Comparison of ENCODE assay signal across 8 cellular contexts in genomic region chr4:74623041-74623440, GRCh38.
DNase-seq lines count a peak whose midpoint lies in the region; ATAC-seq, FAIRE-seq and TF ChIP-seq lines count a peak whose summit lies in the region.

No MANE protein-coding gene starts in this region.

- peak; percentile 36 for TF ChIP-seq CTCF in RWPE1 (conservative IDR thresholded peaks at IDR 0.05; ENCODE audit: low read depth)
- peak; percentile 57 for TF ChIP-seq CTCF in fibroblast of villous mesenchyme (IDR thresholded peaks at IDR 0.05; ENCODE audit: insufficient read depth, low read depth, low read length)

- no peaks in the 10 kb centered on the region for H3K36me3 Mint-ChIP-seq in stimulated activated effector memory CD8-positive, alpha-beta T cell treated with anti-CD3 and anti-CD28 coated beads, Interleukin-12 subunit alpha, Interleukin-12 subunit beta, amount 100 ng/mL, for 72 hours

- peaks cover 3 to 5% of the 10 kb centered on the region in 2 donors for H3K4me1 ChIP-seq in small intestine (ENCODE audit: control insufficient read depth in 2 of 2, insufficient read depth in 1 of 2, low read depth in 1 of 2, low read length in 1 of 2)

- H3K27ac ChIP-seq in RWPE1 (no peak overlapping the region), small intestine (ENCODE audit: low read depth in 1 of 2, low read length in 1 of 2) (no peak overlapping the region)

- POLR2A ChIA-PET in RWPE1 (lab: Yijun Ruan, JAX; ENCODE audit: low non-redundant PET), result no interaction called here

- FAIRE-seq in small intestine (lab: Jason Lieb, UNC), result no peak

- 11 to 42% (median 17%) methylated on average over 3 of the region's 3 CpGs for WGBS in small intestine, 3 donors

- peak; percentile 65 for ATAC-seq in GM19372 (IDR thresholded peaks at IDR 0.05; ENCODE audit: low read depth, unreplicated experiment)
- ATAC-seq in stimulated activated effector memory CD8-positive, alpha-beta T cell treated with anti-CD3 and anti-CD28 coated beads, Interleukin-12 subunit alpha, Interleukin-12 subunit beta, amount 100 ng/mL, for 72 hours, result no peak

- H3K4me1 Mint-ChIP-seq in stimulated activated effector memory CD8-positive, alpha-beta T cell treated with anti-CD3 and anti-CD28 coated beads, Interleukin-12 subunit alpha, Interleukin-12 subunit beta, amount 100 ng/mL, for 72 hours, result no peaks in the 10 kb centered on the region

- H3K27ac Mint-ChIP-seq in stimulated activated effector memory CD8-positive, alpha-beta T cell treated with anti-CD3 and anti-CD28 coated beads, Interleukin-12 subunit alpha, Interleukin-12 subunit beta, amount 100 ng/mL, for 72 hours, result no peak overlapping the region

- DNase-seq in DMS53 treated with DMSO at 0.1 percent for 48 hours (lab: John Stamatoyannopoulos, UW; ENCODE audit: unreplicated experiment) (peak; percentile 49), HK-2 (ENCODE audit: unreplicated experiment) (peak; percentile 28), RWPE1 (ENCODE audit: low spot score) (no peak), fibroblast of villous mesenchyme (ENCODE audit: low read depth) (peak; percentile 60), small intestine (peak; percentile 74), NCI-H2227 treated with DMSO at 0.1 percent for 48 hours (lab: John Stamatoyannopoulos, UW) (no peak)
- no peak for DNase-seq in stimulated activated effector memory CD8-positive, alpha-beta T cell treated with anti-CD3 and anti-CD28 coated beads, Interleukin-12 subunit alpha, Interleukin-12 subunit beta, amount 100 ng/mL, for 72 hours (ENCODE audit: low spot score in 2 of 2)

- no peaks in the 10 kb centered on the region for H3K36me3 ChIP-seq in small intestine (ENCODE audit: control insufficient read depth in 2 of 2, insufficient read depth in 2 of 2, low read length in 2 of 2)

- CTCF ChIA-PET in RWPE1 (lab: Yijun Ruan, JAX), result interaction anchor here (0.6 to 1.7 kb wide), 5 partner anchors 13 to 300 kb away, joined by 3 to 6 read pairs (median 4); no protein-coding TSS in a partner anchor

- H3K4me3 Mint-ChIP-seq in stimulated activated effector memory CD8-positive, alpha-beta T cell treated with anti-CD3 and anti-CD28 coated beads, Interleukin-12 subunit alpha, Interleukin-12 subunit beta, amount 100 ng/mL, for 72 hours, result no peak overlapping the region

- H3K4me3 ChIP-seq in fibroblast of villous mesenchyme (ENCODE audit: low read depth, low read length), result no peak overlapping the region
- no peak overlapping the region for H3K4me3 ChIP-seq in small intestine (ENCODE audit: low read depth in 1 of 2, low read length in 2 of 2)

- H3K9me3 Mint-ChIP-seq in stimulated activated effector memory CD8-positive, alpha-beta T cell treated with anti-CD3 and anti-CD28 coated beads, Interleukin-12 subunit alpha, Interleukin-12 subunit beta, amount 100 ng/mL, for 72 hours, result no peaks in the 10 kb centered on the region

- no peaks in the 10 kb centered on the region for H3K9me3 ChIP-seq in small intestine (ENCODE audit: control insufficient read depth, low read depth)

- no peaks in the 10 kb centered on the region for H3K27me3 ChIP-seq in small intestine (ENCODE audit: control insufficient read depth in 2 of 2, insufficient read depth in 2 of 2, low read length in 2 of 2)

Comparison
In these comparisons a context has a peak if more than half of its experiments do, and no peak if none do; other contexts are left out.
1. DNase-seq: peak in DMS53 treated with DMSO at 0.1 percent for 48 hours (single experiment), HK-2 (single experiment), fibroblast of villous mesenchyme (single experiment) and small intestine (single experiment); none in RWPE1 (single experiment), NCI-H2227 treated with DMSO at 0.1 percent for 48 hours (single experiment) and stimulated activated effector memory CD8-positive, alpha-beta T cell treated with anti-CD3 and anti-CD28 coated beads, Interleukin-12 subunit alpha, Interleukin-12 subunit beta, amount 100 ng/mL, for 72 hours (0 of 2).